In the genomic region with DNA sequence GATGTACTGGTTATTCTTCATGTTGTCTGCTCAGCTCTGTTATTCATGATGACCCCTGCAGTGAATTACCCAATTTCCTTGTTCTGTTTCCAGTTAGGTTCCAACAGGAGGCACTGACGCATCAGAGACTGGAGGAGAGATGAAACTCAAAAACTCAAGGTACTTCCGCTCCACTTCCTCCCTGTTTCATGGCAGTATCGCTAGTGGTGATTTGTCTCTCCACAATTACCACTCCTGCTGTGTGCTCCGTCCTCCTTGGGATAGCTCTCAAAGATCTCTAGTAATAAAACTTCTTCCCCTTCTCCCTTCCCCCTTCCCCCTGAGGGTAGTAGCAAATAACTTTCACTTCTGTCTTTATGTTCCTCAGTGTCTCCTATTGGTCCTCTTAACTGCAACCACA, we compare ENCODE assay signal across 14 cellular contexts.
DNase-seq lines count a peak whose midpoint lies in the region; ATAC-seq lines count a peak whose summit lies in the region.
"Had no signal": no experiment of that assay in that cellular context is flagged by ENCODE, and none has a peak within 500 bp of the region (broad histone marks: within the 10 kb centered on the region; RNA-seq: fewer than 3 reads in every experiment).

No MANE protein-coding gene starts in this region.

- no peak overlapping the region for H3K4ac ChIP-seq in neuronal stem cell (ENCODE audit: low read length)

- H3K18ac ChIP-seq in neuronal stem cell (ENCODE audit: low read length) = no peak overlapping the region

- no peak overlapping the region for H3K23ac ChIP-seq in neuronal stem cell (ENCODE audit: low read depth, low read length, poor library complexity)

- H3K27me3 ChIP-seq in neuronal stem cell (ENCODE audit: control insufficient read depth in 3 of 3, insufficient read depth in 3 of 3, low read depth in 1 of 3, low read length in 3 of 3) = no peaks in the 10 kb centered on the region
- H3K27me3 ChIP-seq: spleen, transverse colon had no signal

- H3K14ac ChIP-seq in neuronal stem cell (ENCODE audit: low read length) = no peak overlapping the region

- H3K79me1 ChIP-seq in neuronal stem cell (ENCODE audit: low read depth, low read length) = no peaks in the 10 kb centered on the region

- no peak overlapping the region for H4K91ac ChIP-seq in neuronal stem cell (ENCODE audit: low read depth, low read length, poor library complexity)

- peak; percentile 67 for DNase-seq in SIG-M5 treated with dmso at 0.1 percent for 504 hours (lab: John Stamatoyannopoulos, UW; ENCODE audit: unreplicated experiment)
- no peak for DNase-seq in SIG-M5 (lab: John Stamatoyannopoulos, UW)
- peak; percentile 98 for DNase-seq in NOMO-1 treated with DMSO at 0.1 percent for 48 hours (lab: John Stamatoyannopoulos, UW; ENCODE audit: unreplicated experiment)
- peak; percentile 9 to 23 for DNase-seq in dermis microvascular lymphatic vessel endothelial cell (ENCODE audit: low read depth in 2 of 2)
- no peak for DNase-seq in neuronal stem cell (ENCODE audit: low spot score)
- DNase-seq in DMS153 (lab: John Stamatoyannopoulos, UW) = no peak
- no peak for DNase-seq in NCI-H526 treated with DMSO at 0.1 percent for 48 hours (lab: John Stamatoyannopoulos, UW)
- DNase-seq: DND-41; foreskin fibroblast; NCI-H1417 treated with DMSO at 0.1 percent for 48 hours; NK-92 treated with Interleukin-12 subunit alpha and Interleukin-12 subunit beta, amount 100 ng/mL, for 24 hours; spleen; transverse colon had no signal

- H2BK15ac ChIP-seq in neuronal stem cell (ENCODE audit: low read length) = no peak overlapping the region

- H3K4me3 ChIP-seq in neuronal stem cell (ENCODE audit: low read length in 2 of 2) = no peak overlapping the region
- H3K4me3 ChIP-seq: spleen, transverse colon had no signal

- H2AFZ ChIP-seq in neuronal stem cell (ENCODE audit: low read length) = peak overlapping the region; percentile 45

- H3K4me2 ChIP-seq in neuronal stem cell (ENCODE audit: insufficient read depth, low read length, poor library complexity, severe bottlenecking) = no peak overlapping the region

- no peak overlapping the region for H2BK120ac ChIP-seq in neuronal stem cell (ENCODE audit: low read depth, low read length)

- H3K36me3 ChIP-seq in neuronal stem cell (replicated peaks in 1 of 2; ENCODE audit: control insufficient read depth in 2 of 2, insufficient read depth in 2 of 2, low read length in 2 of 2) = no peaks in the 10 kb centered on the region
- H3K36me3 ChIP-seq: spleen, transverse colon had no signal

- H2BK5ac ChIP-seq in neuronal stem cell (ENCODE audit: low read length) = no peak overlapping the region

- no CpG with 5 or more reads among the region's 4 CpGs for WGBS in neuronal stem cell (ENCODE audit: extremely low coverage in 2 of 2, insufficient read length in 2 of 2, insufficient replicate concordance in 1 of 2), 2 donors

- no peak overlapping the region for H4K8ac ChIP-seq in neuronal stem cell (ENCODE audit: low read depth, low read length)

- peaks cover 0 to 2% of the 10 kb centered on the region in 2 donors for H3K4me1 ChIP-seq in neuronal stem cell (ENCODE audit: control insufficient read depth in 2 of 2, insufficient read depth in 1 of 2, low read depth in 1 of 2, low read length in 2 of 2)
- H3K4me1 ChIP-seq: spleen, transverse colon had no signal

- H2BK12ac ChIP-seq in neuronal stem cell (ENCODE audit: low read length) = no peak overlapping the region

- H3K27ac ChIP-seq in neuronal stem cell (replicated peaks; ENCODE audit: low read length) = no peak overlapping the region
- H3K27ac ChIP-seq: transverse colon had no signal

- ATAC-seq in HG03520 (IDR thresholded peaks at IDR 0.05; ENCODE audit: unreplicated experiment) = no peak

- H2AK5ac ChIP-seq in neuronal stem cell (ENCODE audit: low read depth, low read length) = no peak overlapping the region

- H3K9me3 ChIP-seq in neuronal stem cell (replicated peaks in 1 of 2; ENCODE audit: control insufficient read depth in 2 of 2, insufficient read depth in 1 of 2, low read depth in 1 of 2, low read length in 2 of 2) = no peaks in the 10 kb centered on the region
- H3K9me3 ChIP-seq: spleen, transverse colon had no signal

- no peak overlapping the region for H3K9ac ChIP-seq in neuronal stem cell (ENCODE audit: low read depth, low read length, poor library complexity)

Comparison
In these comparisons a context has a peak if more than half of its experiments do, and no peak if none do; other contexts are left out.
1. DNase-seq: peak in SIG-M5 treated with dmso at 0.1 percent for 504 hours (single experiment), NOMO-1 treated with DMSO at 0.1 percent for 48 hours (single experiment) and dermis microvascular lymphatic vessel endothelial cell (2 of 2); none in SIG-M5 (single experiment), neuronal stem cell (single experiment), DMS153 (single experiment) and NCI-H526 treated with DMSO at 0.1 percent for 48 hours (single experiment).